In genomic region chr15:66701422-66702034, GRCh38 we compare ENCODE assay signal across 8 cellular contexts. TPM values are rescaled to one million over a fixed set of nuclear protein-coding genes. Genes with fewer than 3 reads are reported as not detected.
A peak's percentile ranks its signal among the peaks of the same experiment; 100 is the strongest.
DNase-seq lines count a peak whose midpoint lies in the region; ATAC-seq and TF ChIP-seq lines count a peak whose summit lies in the region.

No MANE protein-coding gene starts in this region.

- CTCF ChIA-PET in PC-9 (lab: Charles Lee): interaction anchor here (0.7 to 0.9 kb wide), 2 partner anchors 39 to 77 kb away, joined by 3 to 12 read pairs; no protein-coding TSS in a partner anchor

- peaks cover 5% of the 10 kb centered on the region; the same call in 1 of the 2 replicates for H3F3A ChIP-seq in PC-9 (ENCODE audit: insufficient read depth, low read depth)

- POLR2A ChIA-PET in PC-9 (lab: Charles Lee; ENCODE audit: unreplicated experiment): interaction anchor here (0.7 kb wide), 3 partner anchors 87 to 563 kb away, joined by 5 to 6 read pairs (median 5); no protein-coding TSS in a partner anchor

- no peak overlapping the region for H3K27ac ChIP-seq in PC-9
- H3K27ac ChIP-seq in skeletal muscle tissue (ENCODE audit: low read depth, low read length): peak overlapping the region; percentile 62

- no TSS peak for BruUV-seq in PC-9 (replicated peaks; lab: Mats Ljungman, UMichigan)

- intact Hi-C loops in PC-9 (cut with micrococcal nuclease; ENCODE audit: unreplicated experiment): loop anchor here (1.0 to 2.0 kb wide), 3 partner anchors 62 to 229 kb away; no protein-coding TSS in a partner anchor

- H3K4me3 ChIP-seq in PC-9: peak overlapping the region; percentile 81
- peak overlapping the region; percentile 63 for H3K4me3 ChIP-seq in astrocyte of the cerebellum (ENCODE audit: low read depth, low read length)
- H3K4me3 ChIP-seq in iPS-11a (ENCODE audit: low read depth, low read length): peak overlapping the region; percentile 65
- peak overlapping the region; percentile 74 to 96 (median 91) for H3K4me3 ChIP-seq in skeletal muscle tissue (ENCODE audit: low read length in 3 of 3)

- peaks cover 20% of the 10 kb centered on the region for H3K4me1 ChIP-seq in PC-9 (replicated peaks; ENCODE audit: insufficient read depth)
- H3K4me1 ChIP-seq in skeletal muscle tissue (ENCODE audit: control insufficient read depth in 3 of 3, insufficient read depth in 3 of 3, low read length in 3 of 3): peaks cover 32 to 44% (median 36%) of the 10 kb centered on the region in 3 donors

- no peaks in the 10 kb centered on the region; the same call in 1 of the 2 replicates for H4K20me1 ChIP-seq in PC-9 (ENCODE audit: insufficient read depth)

- TF ChIP-seq CTCF in PC-9 (conservative IDR thresholded peaks at IDR 0.05) (no peak), astrocyte of the cerebellum (IDR thresholded peaks at IDR 0.05; ENCODE audit: low read depth, low read length, missing control alignments) (no peak)

- peak; percentile 12 to 15 for DNase-seq in activated CD4-positive, alpha-beta T cell treated with anti-CD3 and anti-CD28 coated beads for 4 hours
- no peak for DNase-seq in activated CD4-positive, alpha-beta T cell treated with anti-CD3 and anti-CD28 coated beads for 1 hour
- DNase-seq in PC-9 (peak in 1 of 2 experiments; percentile 38), astrocyte of the cerebellum (ENCODE audit: low read depth) (no peak)

- in situ Hi-C loops in astrocyte of the cerebellum (cut with HindIII; ENCODE audit: low sequenced_read_pairs): loop anchor here (5.0 kb wide), 1 partner anchor 104 kb away; no protein-coding TSS in a partner anchor

- peaks cover 34% of the 10 kb centered on the region for H3K79me2 ChIP-seq in PC-9 (ENCODE audit: low read depth)

- H3K9me3 ChIP-seq in PC-9 (ENCODE audit: insufficient read depth, low read depth): no peaks in the 10 kb centered on the region
- no peaks in the 10 kb centered on the region for H3K9me3 ChIP-seq in skeletal muscle tissue (ENCODE audit: control insufficient read depth in 3 of 3, low read length in 3 of 3)

- ATAC-seq in HG02885 (IDR thresholded peaks at IDR 0.05; ENCODE audit: poor library complexity, unreplicated experiment) (peak; percentile 26), HG02571 (IDR thresholded peaks at IDR 0.05; ENCODE audit: unreplicated experiment) (no peak)

- H3K4me2 ChIP-seq in PC-9: peak overlapping the region; percentile 95

- H3K27me3 ChIP-seq in PC-9 (ENCODE audit: insufficient read depth, low read depth) (no peaks in the 10 kb centered on the region), skeletal muscle tissue (ENCODE audit: control insufficient read depth in 3 of 3, insufficient read depth in 3 of 3, low read length in 3 of 3) (peaks cover 0 to 8% (median 0%) of the 10 kb centered on the region in 3 donors)

- H3K9me2 ChIP-seq in PC-9 (ENCODE audit: insufficient read depth): no peaks in the 10 kb centered on the region

- peak overlapping the region; percentile 79 for H2AFZ ChIP-seq in PC-9

- peak overlapping the region; percentile 63 to 87 (median 66) for H3K9ac ChIP-seq in skeletal muscle tissue (ENCODE audit: low read depth in 1 of 3, low read length in 3 of 3)

- H3K36me3 ChIP-seq in PC-9 (ENCODE audit: low read depth) (no peaks in the 10 kb centered on the region), skeletal muscle tissue (ENCODE audit: control insufficient read depth in 3 of 3, insufficient read depth in 3 of 3, low read length in 3 of 3) (no peaks in the 10 kb centered on the region)

RNA-seq across cellular contexts. Expression of gene SMAD6, which starts 0.5 kb away (rescaled TPM):
- 7.1 and 10.6 TPM in 2 replicates for total RNA-seq in PC-9 (2021)
- total RNA-seq in skeletal muscle tissue: 8.9 TPM

Comparison
In these comparisons a context has a peak if more than half of its experiments do, and no peak if none do; other contexts are left out.
1. DNase-seq: peak in activated CD4-positive, alpha-beta T cell treated with anti-CD3 and anti-CD28 coated beads for 4 hours (2 of 2); none in activated CD4-positive, alpha-beta T cell treated with anti-CD3 and anti-CD28 coated beads for 1 hour (single experiment) and astrocyte of the cerebellum (single experiment).
2. Peak in every context shown above with its lines, with median percentiles within 50 percentile points of each other: H3K4me3 ChIP-seq.